Comparison of ENCODE assay signal across 1 cellular context in genomic region chr19:14059093-14059480, GRCh38.
A peak's percentile ranks its signal among the peaks of the same experiment; 100 is the strongest.
TF ChIP-seq lines count a peak whose summit lies in the region.

No MANE protein-coding gene starts in this region.

TF ChIP-seq in HepG2, 621 proteins besides CTCF, POLR2A, EP300 and RAD21 (continues in another document):
- TF ChIP-seq ZNF781 (CRISPR knock-in tag; IDR thresholded peaks at IDR 0.05; ENCODE audit: borderline replicate concordance, not compliant biosample characterization): no peak
- TF ChIP-seq, protein P1, sequence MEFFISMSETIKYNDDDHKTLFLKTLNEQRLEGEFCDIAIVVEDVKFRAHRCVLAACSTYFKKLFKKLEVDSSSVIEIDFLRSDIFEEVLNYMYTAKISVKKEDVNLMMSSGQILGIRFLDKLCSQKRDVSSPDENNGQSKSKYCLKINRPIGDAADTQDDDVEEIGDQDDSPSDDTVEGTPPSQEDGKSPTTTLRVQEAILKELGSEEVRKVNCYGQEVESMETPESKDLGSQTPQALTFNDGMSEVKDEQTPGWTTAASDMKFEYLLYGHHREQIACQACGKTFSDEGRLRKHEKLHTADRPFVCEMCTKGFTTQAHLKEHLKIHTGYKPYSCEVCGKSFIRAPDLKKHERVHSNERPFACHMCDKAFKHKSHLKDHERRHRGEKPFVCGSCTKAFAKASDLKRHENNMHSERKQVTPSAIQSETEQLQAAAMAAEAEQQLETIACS (CRISPR knock-in tag; IDR thresholded peaks at IDR 0.05): no peak
- TF ChIP-seq ELF3 (CRISPR knock-in tag; IDR thresholded peaks at IDR 0.05): no peak
- TF ChIP-seq MBD4 (IDR thresholded peaks at IDR 0.05; ENCODE audit: borderline replicate concordance, low read length): no peak
- TF ChIP-seq, protein P2, sequence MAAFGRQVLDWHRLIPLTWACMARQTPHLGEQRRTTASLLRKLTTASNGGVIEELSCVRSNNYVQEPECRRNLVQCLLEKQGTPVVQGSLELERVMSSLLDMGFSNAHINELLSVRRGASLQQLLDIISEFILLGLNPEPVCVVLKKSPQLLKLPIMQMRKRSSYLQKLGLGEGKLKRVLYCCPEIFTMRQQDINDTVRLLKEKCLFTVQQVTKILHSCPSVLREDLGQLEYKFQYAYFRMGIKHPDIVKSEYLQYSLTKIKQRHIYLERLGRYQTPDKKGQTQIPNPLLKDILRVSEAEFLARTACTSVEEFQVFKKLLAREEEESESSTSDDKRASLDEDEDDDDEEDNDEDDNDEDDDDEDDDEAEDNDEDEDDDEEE (CRISPR knock-in tag; IDR thresholded peaks at IDR 0.05): no peak
- TF ChIP-seq PCBP2 (optimal IDR thresholded peaks at IDR 0.05; ENCODE audit: low read depth, low read length, poor library complexity, severe bottlenecking): no peak
- TF ChIP-seq KDM5B (CRISPR knock-in tag; IDR thresholded peaks at IDR 0.05; ENCODE audit: borderline replicate concordance): no peak
- TF ChIP-seq SRSF1 (optimal IDR thresholded peaks at IDR 0.05; ENCODE audit: low read depth, low read length): no peak
- TF ChIP-seq, protein P3, sequence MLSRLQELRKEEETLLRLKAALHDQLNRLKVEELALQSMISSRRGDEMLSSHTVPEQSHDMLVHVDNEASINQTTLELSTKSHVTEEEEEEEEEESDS (CRISPR knock-in tag; IDR thresholded peaks at IDR 0.05; ENCODE audit: borderline replicate concordance): no peak
- no peak for TF ChIP-seq PAXIP1 (CRISPR knock-in tag; conservative IDR thresholded peaks at IDR 0.05)
- TF ChIP-seq SYNCRIP (IDR thresholded peaks at IDR 0.05; ENCODE audit: insufficient read depth, low read depth, low read length): no peak
- no peak for TF ChIP-seq ZNF850 (CRISPR knock-in tag; conservative IDR thresholded peaks at IDR 0.05)
- no peak for TF ChIP-seq CBFB (CRISPR knock-in tag; IDR thresholded peaks at IDR 0.05)
- TF ChIP-seq POLR2AphosphoS5 (IDR thresholded peaks at IDR 0.05; ENCODE audit: low read depth, low read length): no peak
- no peak for TF ChIP-seq LRRFIP1 (CRISPR knock-in tag; conservative IDR thresholded peaks at IDR 0.05)
- TF ChIP-seq ARID3A (IDR thresholded peaks at IDR 0.05; ENCODE audit: low read depth, low read length): no peak
- no peak for TF ChIP-seq ZNF501 (CRISPR knock-in tag; IDR thresholded peaks at IDR 0.05)
- TF ChIP-seq, protein P4, sequence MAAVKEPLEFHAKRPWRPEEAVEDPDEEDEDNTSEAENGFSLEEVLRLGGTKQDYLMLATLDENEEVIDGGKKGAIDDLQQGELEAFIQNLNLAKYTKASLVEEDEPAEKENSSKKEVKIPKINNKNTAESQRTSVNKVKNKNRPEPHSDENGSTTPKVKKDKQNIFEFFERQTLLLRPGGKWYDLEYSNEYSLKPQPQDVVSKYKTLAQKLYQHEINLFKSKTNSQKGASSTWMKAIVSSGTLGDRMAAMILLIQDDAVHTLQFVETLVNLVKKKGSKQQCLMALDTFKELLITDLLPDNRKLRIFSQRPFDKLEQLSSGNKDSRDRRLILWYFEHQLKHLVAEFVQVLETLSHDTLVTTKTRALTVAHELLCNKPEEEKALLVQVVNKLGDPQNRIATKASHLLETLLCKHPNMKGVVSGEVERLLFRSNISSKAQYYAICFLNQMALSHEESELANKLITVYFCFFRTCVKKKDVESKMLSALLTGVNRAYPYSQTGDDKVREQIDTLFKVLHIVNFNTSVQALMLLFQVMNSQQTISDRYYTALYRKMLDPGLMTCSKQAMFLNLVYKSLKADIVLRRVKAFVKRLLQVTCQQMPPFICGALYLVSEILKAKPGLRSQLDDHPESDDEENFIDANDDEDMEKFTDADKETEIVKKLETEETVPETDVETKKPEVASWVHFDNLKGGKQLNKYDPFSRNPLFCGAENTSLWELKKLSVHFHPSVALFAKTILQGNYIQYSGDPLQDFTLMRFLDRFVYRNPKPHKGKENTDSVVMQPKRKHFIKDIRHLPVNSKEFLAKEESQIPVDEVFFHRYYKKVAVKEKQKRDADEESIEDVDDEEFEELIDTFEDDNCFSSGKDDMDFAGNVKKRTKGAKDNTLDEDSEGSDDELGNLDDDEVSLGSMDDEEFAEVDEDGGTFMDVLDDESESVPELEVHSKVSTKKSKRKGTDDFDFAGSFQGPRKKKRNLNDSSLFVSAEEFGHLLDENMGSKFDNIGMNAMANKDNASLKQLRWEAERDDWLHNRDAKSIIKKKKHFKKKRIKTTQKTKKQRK (IDR thresholded peaks at IDR 0.05; ENCODE audit: low read length): no peak
- TF ChIP-seq TARDBP (CRISPR knock-in tag; IDR thresholded peaks at IDR 0.05): no peak
- TF ChIP-seq TRAFD1 (CRISPR knock-in tag; IDR thresholded peaks at IDR 0.05; ENCODE audit: borderline replicate concordance): no peak
- no peak for TF ChIP-seq TMF1 (CRISPR knock-in tag; IDR thresholded peaks at IDR 0.05; ENCODE audit: low read depth)
- TF ChIP-seq ZNF784 (CRISPR knock-in tag; IDR thresholded peaks at IDR 0.05; ENCODE audit: borderline replicate concordance): no peak
- TF ChIP-seq ZNF224 (CRISPR knock-in tag; IDR thresholded peaks at IDR 0.05): no peak
- no peak for TF ChIP-seq ZNF326 (CRISPR knock-in tag; IDR thresholded peaks at IDR 0.05; ENCODE audit: borderline replicate concordance)
- no peak for TF ChIP-seq ZNF430 (CRISPR knock-in tag; IDR thresholded peaks at IDR 0.05)
- TF ChIP-seq GATA4 (IDR thresholded peaks at IDR 0.05; ENCODE audit: borderline replicate concordance, low read depth): no peak
- TF ChIP-seq HNF1B (CRISPR knock-in tag; IDR thresholded peaks at IDR 0.05): no peak
- no peak for TF ChIP-seq MAFG (CRISPR knock-in tag; IDR thresholded peaks at IDR 0.05)
- TF ChIP-seq HNF4A (CRISPR knock-in tag; IDR thresholded peaks at IDR 0.05): no peak
- no peak for TF ChIP-seq ZC3H4 (CRISPR knock-in tag; IDR thresholded peaks at IDR 0.05; ENCODE audit: borderline replicate concordance)
- no peak for TF ChIP-seq ZFY (CRISPR knock-in tag; IDR thresholded peaks at IDR 0.05)
- peak; percentile 86; the same call in 1 of the 2 replicates for TF ChIP-seq ZMYM3 (CRISPR knock-in tag; IDR thresholded peaks at IDR 0.05)
- no peak for TF ChIP-seq ZNF367 (CRISPR knock-in tag; IDR thresholded peaks at IDR 0.05; ENCODE audit: borderline replicate concordance)
- TF ChIP-seq FOSL1 (CRISPR knock-in tag; IDR thresholded peaks at IDR 0.05; ENCODE audit: borderline replicate concordance): no peak
- no peak for TF ChIP-seq MAF1 (CRISPR knock-in tag; IDR thresholded peaks at IDR 0.05; ENCODE audit: borderline replicate concordance)
- TF ChIP-seq ZNF10 (CRISPR knock-in tag; IDR thresholded peaks at IDR 0.05; ENCODE audit: borderline replicate concordance, low read depth): no peak
- TF ChIP-seq, protein P5, sequence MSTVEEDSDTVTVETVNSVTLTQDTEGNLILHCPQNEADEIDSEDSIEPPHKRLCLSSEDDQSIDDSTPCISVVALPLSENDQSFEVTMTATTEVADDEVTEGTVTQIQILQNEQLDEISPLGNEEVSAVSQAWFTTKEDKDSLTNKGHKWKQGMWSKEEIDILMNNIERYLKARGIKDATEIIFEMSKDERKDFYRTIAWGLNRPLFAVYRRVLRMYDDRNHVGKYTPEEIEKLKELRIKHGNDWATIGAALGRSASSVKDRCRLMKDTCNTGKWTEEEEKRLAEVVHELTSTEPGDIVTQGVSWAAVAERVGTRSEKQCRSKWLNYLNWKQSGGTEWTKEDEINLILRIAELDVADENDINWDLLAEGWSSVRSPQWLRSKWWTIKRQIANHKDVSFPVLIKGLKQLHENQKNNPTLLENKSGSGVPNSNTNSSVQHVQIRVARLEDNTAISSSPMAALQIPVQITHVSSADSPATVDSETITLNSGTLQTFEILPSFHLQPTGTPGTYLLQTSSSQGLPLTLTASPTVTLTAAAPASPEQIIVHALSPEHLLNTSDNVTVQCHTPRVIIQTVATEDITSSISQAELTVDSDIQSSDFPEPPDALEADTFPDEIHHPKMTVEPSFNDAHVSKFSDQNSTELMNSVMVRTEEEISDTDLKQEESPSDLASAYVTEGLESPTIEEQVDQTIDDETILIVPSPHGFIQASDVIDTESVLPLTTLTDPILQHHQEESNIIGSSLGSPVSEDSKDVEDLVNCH (CRISPR knock-in tag; IDR thresholded peaks at IDR 0.05): no peak
- TF ChIP-seq ZNF121 (CRISPR knock-in tag; IDR thresholded peaks at IDR 0.05): no peak
- TF ChIP-seq ZNF768 (CRISPR knock-in tag; IDR thresholded peaks at IDR 0.05): no peak
- TF ChIP-seq ZNF160 (CRISPR knock-in tag; IDR thresholded peaks at IDR 0.05): no peak
- TF ChIP-seq SATB2 (CRISPR knock-in tag; IDR thresholded peaks at IDR 0.05): no peak
- TF ChIP-seq GATAD1 (CRISPR knock-in tag; IDR thresholded peaks at IDR 0.05): no peak
- TF ChIP-seq ZKSCAN1 (IDR thresholded peaks at IDR 0.05; ENCODE audit: low read length): no peak
- TF ChIP-seq ZNF776 (CRISPR knock-in tag; IDR thresholded peaks at IDR 0.05): no peak
- TF ChIP-seq GZF1 (CRISPR knock-in tag; IDR thresholded peaks at IDR 0.05): no peak
- TF ChIP-seq ZNF83 (CRISPR knock-in tag; IDR thresholded peaks at IDR 0.05; ENCODE audit: borderline replicate concordance): no peak
